1 cellular context compared by ENCODE assay signal in genomic region chr6:53103993-53104675, GRCh38.
TF ChIP-seq lines count a peak whose summit lies in the region.

No MANE protein-coding gene starts in this region.

TF ChIP-seq in K562, 482 proteins besides CTCF, POLR2A, EP300 and RAD21 (continued from another document):
- peak; percentile 36; the same call in 1 of the 2 replicates for TF ChIP-seq DEAF1 (CRISPR knock-in tag; IDR thresholded peaks at IDR 0.05)
TF ChIP-seq in K562: peak in this region for 1.
